In the genomic region with DNA sequence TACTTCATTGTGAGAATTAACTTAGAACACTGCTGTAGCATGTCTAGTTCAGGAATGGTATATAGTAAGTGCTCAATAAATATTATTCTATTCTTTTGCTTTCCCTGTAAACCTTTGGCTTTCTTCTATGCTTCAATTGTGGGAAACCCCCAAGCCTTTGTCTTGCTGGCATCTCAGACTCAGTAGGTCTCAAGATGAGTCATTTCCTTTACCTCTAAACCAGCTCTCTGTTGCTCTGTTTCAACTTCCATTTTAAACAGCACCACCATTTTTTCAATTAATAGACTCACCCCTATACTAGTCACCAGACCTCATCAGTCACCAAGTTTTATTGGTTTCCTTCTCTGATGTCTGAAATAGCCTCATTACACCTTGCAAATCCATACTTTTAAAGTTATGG, we compare ENCODE assay signal across 8 cellular contexts. TPM values are rescaled to one million over a fixed set of nuclear protein-coding genes. Genes with fewer than 3 reads are reported as not detected.
A peak's percentile ranks its signal among the peaks of the same experiment; 100 is the strongest.
DNase-seq lines count a peak whose midpoint lies in the region; ATAC-seq, FAIRE-seq and TF ChIP-seq lines count a peak whose summit lies in the region.

No MANE protein-coding gene starts in this region.

- BruUV-seq in endothelial cell of umbilical vein (replicated peaks; lab: Mats Ljungman, UMichigan), result no TSS peak

- no peaks in the 10 kb centered on the region for H3K36me3 ChIP-seq in endothelial cell of umbilical vein (ENCODE audit: control insufficient read depth in 2 of 2, extremely low read depth in 1 of 2, insufficient read depth in 2 of 2, low read length in 2 of 2)

- POLR2A ChIA-PET in endothelial cell of umbilical vein (lab: Charles Lee), result interaction anchor here (0.7 kb wide), 1 partner anchor 838 kb away, joined by 3 read pairs; no protein-coding TSS in a partner anchor

- no peaks in the 10 kb centered on the region for H3K79me2 ChIP-seq in endothelial cell of umbilical vein (ENCODE audit: control insufficient read depth, insufficient read depth, low read length)

- intact Hi-C loops in endothelial cell of umbilical vein (cut with micrococcal nuclease), result no loop called here

- H2AFZ ChIP-seq in endothelial cell of umbilical vein (ENCODE audit: low read depth, low read length), result no peak overlapping the region

- no peaks in the 10 kb centered on the region for H3K27me3 ChIP-seq in endothelial cell of umbilical vein (ENCODE audit: control insufficient read depth in 2 of 2, insufficient read depth in 2 of 2, low read length in 2 of 2)

- H3K27ac ChIP-seq in endothelial cell of umbilical vein (ENCODE audit: insufficient read depth, low read depth, low read length), result no peak overlapping the region

- ATAC-seq in GM18858 (IDR thresholded peaks at IDR 0.05; ENCODE audit: unreplicated experiment) (peak; percentile 99), GM21576 (IDR thresholded peaks at IDR 0.05; ENCODE audit: unreplicated experiment) (peak; percentile 99), HG03469 (IDR thresholded peaks at IDR 0.05; ENCODE audit: unreplicated experiment) (peak; percentile 98)

- H3K4me3 ChIP-seq in endothelial cell of umbilical vein (replicated peaks in 1 of 3; ENCODE audit: insufficient read depth in 1 of 3, low read depth in 1 of 3, low read length in 3 of 3), result no peak overlapping the region

- no peak for FAIRE-seq in endothelial cell of umbilical vein (lab: Jason Lieb, UNC)

- no peak overlapping the region for H3K4me2 ChIP-seq in endothelial cell of umbilical vein (ENCODE audit: insufficient read depth, low read length)

- dilution Hi-C loops in endothelial cell of umbilical vein (cut with MboI; ENCODE audit: extremely low pct_ligation_motif_present, low sequenced_read_pairs), result no loop called here

- no peaks in the 10 kb centered on the region for H3K4me1 ChIP-seq in endothelial cell of umbilical vein (ENCODE audit: control insufficient read depth, extremely low read depth, insufficient read depth, low read length)

- no peak overlapping the region for H3K9ac ChIP-seq in endothelial cell of umbilical vein (replicated peaks; ENCODE audit: extremely low read depth, insufficient read depth, low read length)

- H4K20me1 ChIP-seq in endothelial cell of umbilical vein (replicated peaks; ENCODE audit: control insufficient read depth, extremely low read depth, insufficient read depth, low read length), result no peaks in the 10 kb centered on the region

- no peak for TF ChIP-seq POLR2A in endothelial cell of umbilical vein (IDR thresholded peaks at IDR 0.05; ENCODE audit: low read depth, low read length)

- H3K9me3 ChIP-seq in endothelial cell of umbilical vein (replicated peaks; ENCODE audit: control insufficient read depth, insufficient read depth, low read length), result no peaks in the 10 kb centered on the region

- CTCF ChIA-PET in endothelial cell of umbilical vein (lab: Charles Lee), result no interaction called here

- no peak for TF ChIP-seq CTCF in endothelial cell of umbilical vein (IDR thresholded peaks at IDR 0.05; ENCODE audit: extremely low read depth in 1 of 2, insufficient read depth in 1 of 2, low read depth in 1 of 2, low read length in 2 of 2)

- no peaks in the 10 kb centered on the region for H3K9me1 ChIP-seq in endothelial cell of umbilical vein (replicated peaks; ENCODE audit: control insufficient read depth, extremely low read depth, insufficient read depth, low read length)

- DNase-seq in endothelial cell of umbilical vein (ENCODE audit: low read depth, low spot score) (peak; percentile 2), iPS-NIHi7 (ENCODE audit: extremely low spot score) (no peak), NCI-H1436 treated with DMSO at 0.1 percent for 48 hours (lab: John Stamatoyannopoulos, UW) (no peak), NOMO-1 (lab: John Stamatoyannopoulos, UW; ENCODE audit: unreplicated experiment in 2 of 2) (no peak), T1000 (lab: John Stamatoyannopoulos, UW) (no peak)

TF ChIP-seq in endothelial cell of umbilical vein, 7 proteins besides CTCF, POLR2A, EP300 and RAD21:
- TF ChIP-seq, protein P1, sequence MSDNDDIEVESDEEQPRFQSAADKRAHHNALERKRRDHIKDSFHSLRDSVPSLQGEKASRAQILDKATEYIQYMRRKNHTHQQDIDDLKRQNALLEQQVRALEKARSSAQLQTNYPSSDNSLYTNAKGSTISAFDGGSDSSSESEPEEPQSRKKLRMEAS (IDR thresholded peaks at IDR 0.05; ENCODE audit: insufficient read depth, insufficient read length), result no peak
- TF ChIP-seq FOS (IDR thresholded peaks at IDR 0.05; ENCODE audit: borderline replicate concordance, insufficient read depth, low read length), result peak; percentile 7
- TF ChIP-seq POLR2AphosphoS5 (IDR thresholded peaks at IDR 0.05; ENCODE audit: insufficient read depth, low read depth, low read length), result no peak

RNA-seq across cellular contexts. Expression of a gene that starts 43.5 kb away (rescaled TPM):
- total RNA-seq in endothelial cell of umbilical vein, result 44.0 and 49.6 TPM in 2 replicates
- 15.8 and 21.8 TPM in 2 replicates for polyA plus RNA-seq in endothelial cell of umbilical vein
- polyA plus RNA-seq in endothelial cell of umbilical vein (2011; cell fraction: cytosol; rRNA removed), result 13.8 and 19.6 TPM in 2 replicates
- polyA plus RNA-seq in endothelial cell of umbilical vein (2011; cell fraction: nucleus; rRNA removed), result 6.3 and 8.7 TPM in 2 replicates
- 65.2 and 73.6 TPM in 2 replicates for polyA plus RNA-seq in endothelial cell of umbilical vein (2012)
- 7.8 and 8.4 TPM in 2 replicates for polyA minus RNA-seq in endothelial cell of umbilical vein
- polyA minus RNA-seq in endothelial cell of umbilical vein (2011; cell fraction: cytosol; rRNA and poly(A)+ RNA removed), result 17.0 TPM
- polyA minus RNA-seq in endothelial cell of umbilical vein (2011; cell fraction: nucleus; rRNA and poly(A)+ RNA removed), result 3.4 and 6.2 TPM in 2 replicates
